In genomic region chr9:131635285-131635684, GRCh38 we compare ENCODE assay signal across 8 cellular contexts.
A peak's percentile ranks its signal among the peaks of the same experiment; 100 is the strongest.
DNase-seq lines count a peak whose midpoint lies in the region; ATAC-seq, FAIRE-seq and TF ChIP-seq lines count a peak whose summit lies in the region.

No MANE protein-coding gene starts in this region.

- DNase-seq in AG10803 (ENCODE audit: low read depth), result peak; percentile 96
- DNase-seq in T-helper 2 cell treated with Interferon-gamma antibody and Interleukin-4, amounts not matched to agents 5 μg/mL and 100 μg/mL, for 36 hours (ENCODE audit: low spot score), result peak; percentile 78
- peak; percentile 95 for DNase-seq in astrocyte of the spinal cord (ENCODE audit: low read depth, low spot score)
- DNase-seq in immature natural killer cell, result peak; percentile 54 to 63 (median 56)
- peak; percentile 48 to 49 for DNase-seq in stimulated activated CD4-positive, alpha-beta T cell treated with anti-CD3 and anti-CD28 coated beads, Interleukin-15, amount 100 ng/mL, for 1 hour (ENCODE audit: low read depth in 1 of 2, low spot score in 1 of 2)
- no peak for DNase-seq in D721Med (ENCODE audit: insufficient read length, low spot score)

- H3K9me3 Mint-ChIP-seq in T-helper 2 cell treated with Interferon-gamma antibody and Interleukin-4, amounts not matched to agents 5 μg/mL and 100 μg/mL, for 36 hours, result no peaks in the 10 kb centered on the region
- no peaks in the 10 kb centered on the region for H3K9me3 Mint-ChIP-seq in immature natural killer cell

- peak overlapping the region; percentile 10; the same call in 1 of the 2 replicates for H3K27ac ChIP-seq in HUES64 (ENCODE audit: low read depth, low read length)

- no peaks in the 10 kb centered on the region for H3K27me3 ChIP-seq in HUES64 (ENCODE audit: insufficient read depth, low read length)

- in situ Hi-C loops in astrocyte of the spinal cord (cut with HindIII; ENCODE audit: low sequenced_read_pairs), result no loop called here

- H3K4me1 Mint-ChIP-seq in T-helper 2 cell treated with Interferon-gamma antibody and Interleukin-4, amounts not matched to agents 5 μg/mL and 100 μg/mL, for 36 hours (ENCODE audit: low read depth), result peaks cover 30% of the 10 kb centered on the region
- H3K4me1 Mint-ChIP-seq in immature natural killer cell, result peaks cover 43 to 62% of the 10 kb centered on the region in 2 donors

- peak; percentile 21 for TF ChIP-seq CTCF in AG10803 (conservative IDR thresholded peaks at IDR 0.05; ENCODE audit: low read length)
- peak; percentile 17 for TF ChIP-seq CTCF in astrocyte of the spinal cord (IDR thresholded peaks at IDR 0.05; ENCODE audit: low read depth, low read length)
- TF ChIP-seq CTCF in D721Med (IDR thresholded peaks at IDR 0.05; ENCODE audit: insufficient read depth, missing control alignments), result no peak

- H3K4me3 ChIP-seq in AG10803 (ENCODE audit: low read length) (no peak overlapping the region), HUES64 (ENCODE audit: low read length) (no peak overlapping the region), astrocyte of the spinal cord (ENCODE audit: low read depth, low read length) (no peak overlapping the region)

- H3K9ac ChIP-seq in HUES64 (ENCODE audit: low read depth, low read length), result no peak overlapping the region

- H3K27ac Mint-ChIP-seq in T-helper 2 cell treated with Interferon-gamma antibody and Interleukin-4, amounts not matched to agents 5 μg/mL and 100 μg/mL, for 36 hours, result peak overlapping the region; percentile 77
- H3K27ac Mint-ChIP-seq in immature natural killer cell, result peak overlapping the region; percentile 84 to 92 (median 89)

- no peak overlapping the region for H3K4me3 Mint-ChIP-seq in T-helper 2 cell treated with Interferon-gamma antibody and Interleukin-4, amounts not matched to agents 5 μg/mL and 100 μg/mL, for 36 hours
- H3K4me3 Mint-ChIP-seq in immature natural killer cell, result peak overlapping the region in 2 of 5 donors; percentile 23 to 32

- H3K4me1 ChIP-seq in HUES64 (ENCODE audit: insufficient read depth, low read length), result peaks cover 23% of the 10 kb centered on the region

- 56% methylated on average over 6 of the region's 6 CpGs for WGBS in HUES64

- ATAC-seq in GM21737 (IDR thresholded peaks at IDR 0.05; ENCODE audit: unreplicated experiment), result no peak

- H3K9me3 ChIP-seq in HUES64 (ENCODE audit: insufficient read depth, low read depth, low read length), result no peaks in the 10 kb centered on the region

- peaks cover 13% of the 10 kb centered on the region for H3K36me3 ChIP-seq in HUES64 (ENCODE audit: insufficient read depth, low read length)

- no peaks in the 10 kb centered on the region for H3K27me3 Mint-ChIP-seq in T-helper 2 cell treated with Interferon-gamma antibody and Interleukin-4, amounts not matched to agents 5 μg/mL and 100 μg/mL, for 36 hours (ENCODE audit: low read depth)
- H3K27me3 Mint-ChIP-seq in immature natural killer cell (ENCODE audit: low read depth in 3 of 3), result peaks cover 0 to 3% (median 2%) of the 10 kb centered on the region in 3 donors

- peaks cover 36% of the 10 kb centered on the region for H3K36me3 Mint-ChIP-seq in T-helper 2 cell treated with Interferon-gamma antibody and Interleukin-4, amounts not matched to agents 5 μg/mL and 100 μg/mL, for 36 hours (ENCODE audit: low read depth)
- peaks cover 8 to 30% (median 15%) of the 10 kb centered on the region in 3 donors for H3K36me3 Mint-ChIP-seq in immature natural killer cell

- FAIRE-seq in D721Med (lab: Jason Lieb, UNC), result no peak
